ENCODE assay signal across 28 cellular contexts in the genomic region with DNA sequence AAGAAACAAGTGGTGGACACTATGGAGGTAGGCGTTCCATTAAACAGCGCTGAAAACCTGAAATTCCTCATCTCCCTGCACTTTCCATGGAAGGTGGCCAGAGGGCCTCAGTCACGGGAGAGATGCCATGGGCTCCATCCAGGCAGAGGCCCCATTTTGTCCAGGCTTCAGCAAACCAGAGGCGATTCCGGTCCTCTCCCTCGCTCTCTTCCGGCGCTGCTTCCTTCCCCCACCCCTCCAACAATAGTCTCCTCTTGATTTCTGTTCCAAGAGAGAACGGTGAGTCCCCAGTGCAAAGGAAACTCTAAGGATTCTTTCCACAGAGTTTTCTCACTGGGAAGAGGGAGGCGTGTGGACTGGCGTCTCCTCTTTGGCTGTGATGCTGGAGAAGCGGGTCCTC. TPM values are rescaled to one million over a fixed set of nuclear protein-coding genes. Genes with fewer than 3 reads are reported as not detected.
DNase-seq lines count a peak whose midpoint lies in the region; ATAC-seq and TF ChIP-seq lines count a peak whose summit lies in the region.
"Had no signal": no experiment of that assay in that cellular context is flagged by ENCODE, and none has a peak within 500 bp of the region (broad histone marks: within the 10 kb centered on the region; RNA-seq: fewer than 3 reads in every experiment).

No MANE protein-coding gene starts in this region.

- no peaks in the 10 kb centered on the region for H3K36me3 ChIP-seq in neural progenitor cell
- H3K36me3 ChIP-seq in uterus, result no peaks in the 10 kb centered on the region
- H3K36me3 ChIP-seq: BLaER1, HAP-1, thoracic aorta had no signal

- H3K36me3 Mint-ChIP-seq in neural progenitor cell (peaks cover 3% of the 10 kb centered on the region), immature natural killer cell (no peaks in the 10 kb centered on the region)
- H3K36me3 Mint-ChIP-seq: activated naive CD4-positive, alpha-beta T cell treated with anti-CD3 and anti-CD28 coated beads, Interleukin-2, amount 10 ng/mL, durations not matched to agents 7 days and 5 days; stimulated activated naive B cell treated with anti-CD40 and anti-IgM and Interleukin-4, amounts not matched to agents 10 μg/mL and 1 μg/mL and 100 μg/mL, for 72 hours had no signal

- no peaks in the 10 kb centered on the region for H4K20me1 ChIP-seq in neural progenitor cell (ENCODE audit: low read depth)
- H4K20me1 ChIP-seq: BLaER1 had no signal

- H3K4me3 ChIP-seq in neural progenitor cell (no peak overlapping the region), uterus (no peak overlapping the region)
- H3K4me3 ChIP-seq: BLaER1, HAP-1, thoracic aorta had no signal

- H3K9me3 Mint-ChIP-seq in neural progenitor cell (no peaks in the 10 kb centered on the region), immature natural killer cell (no peaks in the 10 kb centered on the region)
- H3K9me3 Mint-ChIP-seq: activated naive CD4-positive, alpha-beta T cell treated with anti-CD3 and anti-CD28 coated beads, Interleukin-2, amount 10 ng/mL, durations not matched to agents 7 days and 5 days; neural crest cell; stimulated activated naive B cell treated with anti-CD40 and anti-IgM and Interleukin-4, amounts not matched to agents 10 μg/mL and 1 μg/mL and 100 μg/mL, for 72 hours had no signal

- H3K4me3 Mint-ChIP-seq in neural progenitor cell (no peak overlapping the region), immature natural killer cell (no peak overlapping the region)
- H3K4me3 Mint-ChIP-seq: activated naive CD4-positive, alpha-beta T cell treated with anti-CD3 and anti-CD28 coated beads, Interleukin-2, amount 10 ng/mL, durations not matched to agents 7 days and 5 days; neural crest cell; stimulated activated naive B cell treated with anti-CD40 and anti-IgM and Interleukin-4, amounts not matched to agents 10 μg/mL and 1 μg/mL and 100 μg/mL, for 72 hours had no signal

- no peaks in the 10 kb centered on the region for H3K9me3 ChIP-seq in neural progenitor cell (ENCODE audit: low read depth)
- H3K9me3 ChIP-seq in uterus, result no peaks in the 10 kb centered on the region
- H3K9me3 ChIP-seq: BLaER1, HAP-1, thoracic aorta had no signal

- no peaks in the 10 kb centered on the region for H3K79me2 ChIP-seq in neural progenitor cell (ENCODE audit: low read depth)

- TF ChIP-seq CTCF in neural progenitor cell (IDR thresholded peaks at IDR 0.05) (no peak), uterus (IDR thresholded peaks at IDR 0.05) (no peak)

- H3K27ac Mint-ChIP-seq in neural progenitor cell (peak overlapping the region; percentile 54), immature natural killer cell (no peak overlapping the region)
- H3K27ac Mint-ChIP-seq: activated naive CD4-positive, alpha-beta T cell treated with anti-CD3 and anti-CD28 coated beads, Interleukin-2, amount 10 ng/mL, durations not matched to agents 7 days and 5 days; stimulated activated naive B cell treated with anti-CD40 and anti-IgM and Interleukin-4, amounts not matched to agents 10 μg/mL and 1 μg/mL and 100 μg/mL, for 72 hours had no signal

- TF ChIP-seq POLR2A in uterus (IDR thresholded peaks at IDR 0.05), result no peak

- DNase-seq in dermis blood vessel endothelial cell (peak; percentile 75), left ventricle myocardium superior (peak; percentile 59), neural progenitor cell (ENCODE audit: low spot score) (peak; percentile 13), uterus (peak; percentile 30 to 33), immature natural killer cell (no peak), islet precursor cell (no peak)
- DNase-seq: activated CD4-positive, alpha-beta T cell treated with anti-CD3 and anti-CD28 coated beads, Interleukin-2, amount 50 U/mL, for 48 hours; activated CD8-positive, alpha-beta memory T cell treated with anti-CD3 and anti-CD28 coated beads, Interleukin-2, amount 50 U/mL, for 4 hours; activated naive CD4-positive, alpha-beta T cell treated with anti-CD3 and anti-CD28 coated beads, Interleukin-2, amount 10 ng/mL, durations not matched to agents 7 days and 5 days; anterior cingulate cortex; caudate nucleus; cortex of kidney; DMS53; MM.1S; NCI-H2029 treated with DMSO at 0.1 percent for 48 hours; NCI-H226; posterior cingulate gyrus; stimulated activated CD4-positive, alpha-beta T cell treated with anti-CD3 and anti-CD28 coated beads, Interleukin-15, amount 100 ng/mL, for 24 hours; stimulated activated naive B cell treated with anti-CD40 and anti-IgM and Interleukin-4, amounts not matched to agents 10 μg/mL and 1 μg/mL and 100 μg/mL, for 72 hours had no signal

- peak; percentile 74 for ATAC-seq in left ventricle myocardium superior
- no peak for ATAC-seq in HG03521 (IDR thresholded peaks at IDR 0.05; ENCODE audit: unreplicated experiment)
- ATAC-seq: Panc1; stimulated activated naive B cell treated with anti-CD40 and anti-IgM and Interleukin-4, amounts not matched to agents 10 μg/mL and 1 μg/mL and 100 μg/mL, for 72 hours had no signal

- H3K4me1 Mint-ChIP-seq in neural progenitor cell (peaks cover 35% of the 10 kb centered on the region), immature natural killer cell (no peaks in the 10 kb centered on the region)
- H3K4me1 Mint-ChIP-seq: activated naive CD4-positive, alpha-beta T cell treated with anti-CD3 and anti-CD28 coated beads, Interleukin-2, amount 10 ng/mL, durations not matched to agents 7 days and 5 days had no signal

- H3K27ac ChIP-seq in neural progenitor cell (no peak overlapping the region), uterus (peak overlapping the region; percentile 18 to 79)
- H3K27ac ChIP-seq: BLaER1, KMS-11 had no signal

- H3K4me1 ChIP-seq in neural progenitor cell (peaks cover 12% of the 10 kb centered on the region), uterus (no peaks in the 10 kb centered on the region)
- H3K4me1 ChIP-seq: BLaER1 had no signal

- H3K27me3 Mint-ChIP-seq in neural progenitor cell (ENCODE audit: insufficient read depth, low read depth) (peaks cover 2% of the 10 kb centered on the region), immature natural killer cell (ENCODE audit: low read depth in 3 of 3) (peaks cover 0 to 5% (median 3%) of the 10 kb centered on the region in 3 donors)

- peaks cover 8% of the 10 kb centered on the region for H3F3A ChIP-seq in neural progenitor cell (ENCODE audit: low read depth)

- no peak overlapping the region for H3K9ac ChIP-seq in neural progenitor cell
- H3K9ac ChIP-seq: BLaER1, KMS-11 had no signal

- H3K4me2 ChIP-seq in neural progenitor cell, result no peak overlapping the region
- H3K4me2 ChIP-seq: BLaER1, KMS-11 had no signal

- intact Hi-C loops in left ventricle myocardium superior (cut with micrococcal nuclease) (no loop called here), uterus (cut with DNase I; ENCODE audit: low total_unique reads) (no loop called here)

- H3K27me3 ChIP-seq in neural progenitor cell (no peaks in the 10 kb centered on the region), uterus (no peaks in the 10 kb centered on the region)
- H3K27me3 ChIP-seq: BLaER1 had no signal

- peak overlapping the region; percentile 80 for H2AFZ ChIP-seq in neural progenitor cell (replicated peaks)

RNA-seq across cellular contexts. Expression of a gene that starts 7.5 kb away (rescaled TPM):
- total RNA-seq in dermis blood vessel endothelial cell, result 13.3 and 17.0 TPM in 2 replicates
- total RNA-seq in left ventricle myocardium superior, result 8.9 TPM
- total RNA-seq in neural progenitor cell (ENCODE audit: low replicate concordance), result not detected in 2 replicates
- total RNA-seq in uterus, result 10 to 100 TPM in 2 of 4 donors, 1 to 10 TPM in 1, under 1 TPM in 1; 0.29 to 20.5 (median 12.1) TPM
- polyA plus RNA-seq in immature natural killer cell, result under 1 TPM in 2 of 3 donors, not detected in 1; 0.09 to 0.62 TPM
- total RNA-seq: G401, HT1080, neural crest cell had no signal

Comparison
In these comparisons a context has a peak if more than half of its experiments do, and no peak if none do; other contexts are left out.
1. DNase-seq: peak in dermis blood vessel endothelial cell (single experiment), left ventricle myocardium superior (single experiment), neural progenitor cell (single experiment) and uterus (2 of 2); none in immature natural killer cell (0 of 3) and islet precursor cell (single experiment).